In genomic region chr18:49070552-49070951, GRCh38 we compare ENCODE assay signal across 25 cellular contexts.
"Had no signal": no experiment of that assay in that cellular context is flagged by ENCODE, and none has a peak within 500 bp of the region (broad histone marks: within the 10 kb centered on the region; RNA-seq: fewer than 3 reads in every experiment).

No MANE protein-coding gene starts in this region.

- H3K36me3 ChIP-seq: WERI-Rb-1 had no signal

- H3K36me3 Mint-ChIP-seq: activated CD4-positive, alpha-beta memory T cell treated with anti-CD3 and anti-CD28 coated beads for 36 hours; activated naive CD4-positive, alpha-beta T cell treated with anti-CD3 and anti-CD28 coated beads, Interleukin-2, amount 50 U/mL, for 72 hours had no signal

- H3K4me3 Mint-ChIP-seq: activated CD4-positive, alpha-beta memory T cell treated with anti-CD3 and anti-CD28 coated beads for 36 hours; activated CD4-positive, alpha-beta T cell treated with anti-CD3 and anti-CD28 coated beads for 36 hours; activated naive CD4-positive, alpha-beta T cell treated with anti-CD3 and anti-CD28 coated beads for 36 hours; activated T-cell treated with anti-CD3 and anti-CD28 coated beads, Interleukin-2, amount 50 U/mL, for 4 hours; activated T-helper 1 cell treated with anti-CD3 and anti-CD28 coated beads, Interleukin-12 subunit alpha, Interleukin-12 subunit beta, Interleukin-2, Interleukin-4 antibody, amounts not matched to agents 30 ng/mL and 10 ng/mL and 1 ng/mL, durations not matched to agents 14 hours and 24 hours and 36 hours; brain had no signal

- H3K9me3 Mint-ChIP-seq: activated CD4-positive, alpha-beta memory T cell treated with anti-CD3 and anti-CD28 coated beads for 36 hours; activated naive CD4-positive, alpha-beta T cell treated with anti-CD3 and anti-CD28 coated beads for 36 hours; activated naive CD4-positive, alpha-beta T cell treated with anti-CD3 and anti-CD28 coated beads, Interleukin-2, amount 50 U/mL, for 72 hours; activated T-cell treated with anti-CD3 and anti-CD28 coated beads, Interleukin-2, amount 50 U/mL, for 4 hours; brain had no signal

- DNase-seq: activated CD4-positive, alpha-beta memory T cell treated with anti-CD3 and anti-CD28 coated beads for 36 hours; activated CD4-positive, alpha-beta T cell treated with anti-CD3 and anti-CD28 coated beads for 36 hours; activated CD4-positive, alpha-beta T cell treated with anti-CD3 and anti-CD28 coated beads, Interleukin-2, amount 50 U/mL, for 1 hour; activated CD8-positive, alpha-beta memory T cell treated with anti-CD3 and anti-CD28 coated beads, Interleukin-2, amount 50 U/mL, for 4 hours; activated gamma-delta T cell treated with Interleukin-2 at 50 U/mL for 16 hours; activated naive CD4-positive, alpha-beta T cell treated with anti-CD3 and anti-CD28 coated beads for 36 hours; activated T-cell treated with anti-CD3 and anti-CD28 coated beads for 4 hours; activated T-cell treated with anti-CD3 and anti-CD28 coated beads, Interleukin-2, amount 50 U/mL, for 4 hours; anterior cingulate cortex; central memory CD4-positive, alpha-beta T cell; NCI-H1092; NCI-H1436 treated with DMSO at 0.1 percent for 48 hours; NCI-H1694 treated with DMSO at 0.1 percent for 48 hours; NCI-H2029; NCI-H345; NCI-H526; NCI-H748 treated with DMSO at 0.1 percent for 48 hours; PC-9; T1000; WERI-Rb-1 had no signal

- H3K27ac ChIP-seq: PC-9, RWPE1, WERI-Rb-1 had no signal

- H3K27me3 Mint-ChIP-seq: activated CD4-positive, alpha-beta memory T cell treated with anti-CD3 and anti-CD28 coated beads for 36 hours; activated CD4-positive, alpha-beta T cell treated with anti-CD3 and anti-CD28 coated beads for 36 hours had no signal

- H3K4me3 ChIP-seq: PC-9 had no signal

- ATAC-seq: activated T-cell treated with anti-CD3 and anti-CD28 coated beads, Interleukin-2, amount 50 U/mL, for 4 hours; Right ventricle myocardium inferior had no signal

- H3K27ac Mint-ChIP-seq: activated CD4-positive, alpha-beta memory T cell treated with anti-CD3 and anti-CD28 coated beads for 36 hours; activated CD4-positive, alpha-beta T cell treated with anti-CD3 and anti-CD28 coated beads for 36 hours; activated naive CD4-positive, alpha-beta T cell treated with anti-CD3 and anti-CD28 coated beads for 36 hours; activated naive CD4-positive, alpha-beta T cell treated with anti-CD3 and anti-CD28 coated beads, Interleukin-2, amount 50 U/mL, for 72 hours had no signal
